ENCODE assay signal across 15 cellular contexts in the genomic region with DNA sequence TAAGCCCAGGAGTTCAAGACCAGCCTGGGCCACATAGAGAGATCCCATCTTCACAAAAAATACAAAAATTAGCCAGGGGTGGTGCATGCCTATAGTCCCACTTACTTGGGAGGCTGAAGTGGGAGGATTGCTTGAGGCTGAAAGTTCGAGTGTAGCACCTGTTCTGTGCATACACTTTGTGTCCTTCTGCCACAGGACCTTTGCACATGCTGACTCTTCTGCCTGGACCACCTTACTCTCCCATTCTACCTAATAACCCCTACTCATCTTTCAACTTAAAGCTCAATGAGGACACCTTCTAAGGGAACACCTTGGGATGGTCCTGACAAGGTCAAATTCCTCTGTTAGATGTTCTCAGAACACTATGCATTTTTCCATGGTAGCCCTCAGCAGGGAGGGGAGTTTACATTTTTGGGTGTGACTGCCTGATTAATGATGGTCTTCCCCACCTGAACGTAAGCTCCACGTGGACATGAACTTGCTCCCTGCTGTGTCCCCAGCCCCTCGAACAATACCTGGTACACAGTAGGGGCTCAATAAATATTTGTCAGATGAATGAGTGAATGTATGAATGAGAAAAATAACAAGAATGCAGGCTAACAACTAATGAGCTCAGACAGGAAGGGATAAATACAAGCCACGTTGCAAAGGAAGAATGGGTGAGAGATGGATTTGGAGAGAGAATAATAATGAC. TPM values are rescaled to one million over a fixed set of nuclear protein-coding genes. Genes with fewer than 3 reads are reported as not detected.
DNase-seq lines count a peak whose midpoint lies in the region; ATAC-seq and TF ChIP-seq lines count a peak whose summit lies in the region.
"Had no signal": no experiment of that assay in that cellular context is flagged by ENCODE, and none has a peak within 500 bp of the region (broad histone marks: within the 10 kb centered on the region; RNA-seq: fewer than 3 reads in every experiment).

No MANE protein-coding gene starts in this region.

- H3K9me3 Mint-ChIP-seq in WTC11 (peaks cover 12% of the 10 kb centered on the region), type B pancreatic cell (peaks cover 4% of the 10 kb centered on the region)

- peaks cover 15% of the 10 kb centered on the region for H3K4me1 ChIP-seq in HEK293 (ENCODE audit: control insufficient read depth, insufficient read depth, low read length)

- TF ChIP-seq CTCF in HEK293 (tag by site-specific recombination; IDR thresholded peaks at IDR 0.05) (no peak), WTC11 (IDR thresholded peaks at IDR 0.05) (no peak), type B pancreatic cell (conservative IDR thresholded peaks at IDR 0.05) (no peak)

- H3K4me3 Mint-ChIP-seq in WTC11 (no peak overlapping the region), type B pancreatic cell (no peak overlapping the region)
- H3K4me3 Mint-ChIP-seq: CD14-positive monocyte, H9 had no signal

- ATAC-seq in WTC11, result no peak

- H3K27me3 Mint-ChIP-seq in WTC11 (ENCODE audit: low read depth) (peaks cover 5% of the 10 kb centered on the region), type B pancreatic cell (no peaks in the 10 kb centered on the region)

- no peak overlapping the region for H3K4me3 ChIP-seq in HEK293 (ENCODE audit: low read depth, low read length)
- H3K4me3 ChIP-seq: BLaER1 had no signal

- no peaks in the 10 kb centered on the region for H3K36me3 ChIP-seq in HEK293 (ENCODE audit: control insufficient read depth in 2 of 2, insufficient read depth in 1 of 2, low read length in 2 of 2)
- H3K36me3 ChIP-seq: BLaER1 had no signal

- no peak overlapping the region for H3K27ac ChIP-seq in HEK293 (ENCODE audit: extremely low read depth, low read depth, low read length)
- H3K27ac ChIP-seq: BLaER1 had no signal

- peak; percentile 48 for DNase-seq in NCI-H146 (lab: John Stamatoyannopoulos, UW)
- no peak for DNase-seq in NCI-H146 treated with DMSO at 0.1 percent for 48 hours (lab: John Stamatoyannopoulos, UW; ENCODE audit: unreplicated experiment)
- no peak for DNase-seq in WTC11 (ENCODE audit: low spot score)
- DNase-seq in type B pancreatic cell (ENCODE audit: extremely low spot score, unreplicated experiment), result no peak
- no peak for DNase-seq in NCI-H1092 (lab: John Stamatoyannopoulos, UW)
- no peak for DNase-seq in SKM-1 treated with dmso at 0.1 percent for 144 hours (lab: John Stamatoyannopoulos, UW; ENCODE audit: unreplicated experiment)
- DNase-seq: Calu3; CD4-positive, alpha-beta memory T cell; DMS79 treated with DMSO at 0.1 percent for 48 hours; GF-D8; H9 had no signal

- H3K9me3 ChIP-seq in HEK293 (ENCODE audit: control insufficient read depth, insufficient read depth, low read depth, low read length), result no peaks in the 10 kb centered on the region
- H3K9me3 ChIP-seq: BLaER1 had no signal

- POLR2A ChIA-PET in HEK293 (lab: Yijun Ruan, JAX), result interaction anchor here (1.2 kb wide), 1 partner anchor 29 kb away, joined by 5 read pairs; a partner anchor contains a TSS
- POLR2A ChIA-PET in WTC11 (lab: Charles Lee), result no interaction called here

- 0 out of 2 replicates have a peak overlapping the region, but pooled peaks have one; percentile 54 for H3K27ac Mint-ChIP-seq in WTC11
- H3K27ac Mint-ChIP-seq in type B pancreatic cell, result peak overlapping the region; percentile 88
- H3K27ac Mint-ChIP-seq: CD14-positive monocyte; CD4-positive, alpha-beta memory T cell; H9 had no signal

- H3K36me3 Mint-ChIP-seq in WTC11, result no peaks in the 10 kb centered on the region
- H3K36me3 Mint-ChIP-seq in type B pancreatic cell, result no peaks in the 10 kb centered on the region
- H3K36me3 Mint-ChIP-seq: CD14-positive monocyte had no signal

- CTCF ChIA-PET in HEK293 (lab: Yijun Ruan, JAX) (interaction anchor here (0.6 to 2.7 kb wide), 5 partner anchors 9 to 85 kb away, joined by 3 to 14 read pairs (median 3); no protein-coding TSS in a partner anchor), WTC11 (lab: Charles Lee) (interaction anchor here (0.8 to 2.0 kb wide), 2 partner anchors 56 to 85 kb away, joined by 3 to 5 read pairs; no protein-coding TSS in a partner anchor)

- H3K4me1 Mint-ChIP-seq in WTC11, result no peaks in the 10 kb centered on the region; the same call in 1 of the 2 replicates
- H3K4me1 Mint-ChIP-seq in type B pancreatic cell (ENCODE audit: unreplicated experiment), result peaks cover 10% of the 10 kb centered on the region
- H3K4me1 Mint-ChIP-seq: CD14-positive monocyte; CD4-positive, alpha-beta memory T cell had no signal

TF ChIP-seq in HEK293, 187 proteins besides CTCF, POLR2A, EP300 and RAD21 (continues in another document):
- TF ChIP-seq, protein P1, sequence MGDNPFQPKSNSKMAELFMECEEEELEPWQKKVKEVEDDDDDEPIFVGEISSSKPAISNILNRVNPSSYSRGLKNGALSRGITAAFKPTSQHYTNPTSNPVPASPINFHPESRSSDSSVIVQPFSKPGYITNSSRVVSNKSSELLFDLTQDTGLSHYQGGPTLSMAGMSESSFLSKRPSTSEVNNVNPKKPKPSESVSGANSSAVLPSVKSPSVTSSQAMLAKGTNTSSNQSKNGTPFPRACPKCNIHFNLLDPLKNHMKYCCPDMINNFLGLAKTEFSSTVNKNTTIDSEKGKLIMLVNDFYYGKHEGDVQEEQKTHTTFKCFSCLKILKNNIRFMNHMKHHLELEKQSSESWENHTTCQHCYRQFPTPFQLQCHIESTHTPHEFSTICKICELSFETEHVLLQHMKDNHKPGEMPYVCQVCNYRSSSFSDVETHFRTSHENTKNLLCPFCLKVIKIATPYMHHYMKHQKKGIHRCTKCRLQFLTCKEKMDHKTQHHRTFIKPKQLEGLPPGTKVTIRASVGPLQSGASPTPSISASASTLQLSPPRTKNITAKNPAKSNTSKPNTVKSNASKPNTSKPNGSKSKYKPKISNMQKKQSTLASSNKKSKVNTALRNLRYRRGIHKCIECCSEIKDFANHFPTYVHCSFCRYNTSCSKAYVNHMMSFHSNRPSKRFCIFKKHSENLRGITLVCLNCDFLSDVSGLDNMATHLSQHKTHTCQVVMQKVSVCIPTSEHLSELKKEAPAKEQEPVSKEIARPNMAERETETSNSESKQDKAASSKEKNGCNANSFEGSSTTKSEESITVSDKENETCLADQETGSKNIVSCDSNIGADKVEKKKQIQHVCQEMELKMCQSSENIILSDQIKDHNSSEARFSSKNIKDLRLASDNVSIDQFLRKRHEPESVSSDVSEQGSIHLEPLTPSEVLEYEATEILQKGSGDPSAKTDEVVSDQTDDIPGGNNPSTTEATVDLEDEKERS (tag by site-specific recombination; IDR thresholded peaks at IDR 0.05), result 0 out of 2 replicates have a peak, but pooled peaks have one; percentile 23
- TF ChIP-seq ZNF175 (tag by site-specific recombination; IDR thresholded peaks at IDR 0.05) (no peak), ZNF623 (tag by site-specific recombination; IDR thresholded peaks at IDR 0.05) (peak; percentile 99), ZNF830 (tag by site-specific recombination; IDR thresholded peaks at IDR 0.05; ENCODE audit: low read depth) (no peak), ZNF223 (tag by site-specific recombination; IDR thresholded peaks at IDR 0.05) (peak; percentile 81; the same call in 1 of the 2 replicates), ZNF529 (tag by site-specific recombination; IDR thresholded peaks at IDR 0.05; ENCODE audit: insufficient replicate concordance) (no peak)

TF ChIP-seq in WTC11, 78 proteins besides CTCF, POLR2A, EP300 and RAD21 (continues in another document):
- TF ChIP-seq, protein P2, sequence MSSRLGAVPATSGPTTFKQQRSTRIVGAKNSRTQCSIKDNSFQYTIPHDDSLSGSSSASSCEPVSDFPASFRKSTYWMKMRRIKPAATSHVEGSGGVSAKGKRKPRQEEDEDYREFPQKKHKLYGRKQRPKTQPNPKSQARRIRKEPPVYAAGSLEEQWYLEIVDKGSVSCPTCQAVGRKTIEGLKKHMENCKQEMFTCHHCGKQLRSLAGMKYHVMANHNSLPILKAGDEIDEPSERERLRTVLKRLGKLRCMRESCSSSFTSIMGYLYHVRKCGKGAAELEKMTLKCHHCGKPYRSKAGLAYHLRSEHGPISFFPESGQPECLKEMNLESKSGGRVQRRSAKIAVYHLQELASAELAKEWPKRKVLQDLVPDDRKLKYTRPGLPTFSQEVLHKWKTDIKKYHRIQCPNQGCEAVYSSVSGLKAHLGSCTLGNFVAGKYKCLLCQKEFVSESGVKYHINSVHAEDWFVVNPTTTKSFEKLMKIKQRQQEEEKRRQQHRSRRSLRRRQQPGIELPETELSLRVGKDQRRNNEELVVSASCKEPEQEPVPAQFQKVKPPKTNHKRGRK (CRISPR knock-in tag; IDR thresholded peaks at IDR 0.05; ENCODE audit: borderline replicate concordance), result no peak
- TF ChIP-seq, protein P3, sequence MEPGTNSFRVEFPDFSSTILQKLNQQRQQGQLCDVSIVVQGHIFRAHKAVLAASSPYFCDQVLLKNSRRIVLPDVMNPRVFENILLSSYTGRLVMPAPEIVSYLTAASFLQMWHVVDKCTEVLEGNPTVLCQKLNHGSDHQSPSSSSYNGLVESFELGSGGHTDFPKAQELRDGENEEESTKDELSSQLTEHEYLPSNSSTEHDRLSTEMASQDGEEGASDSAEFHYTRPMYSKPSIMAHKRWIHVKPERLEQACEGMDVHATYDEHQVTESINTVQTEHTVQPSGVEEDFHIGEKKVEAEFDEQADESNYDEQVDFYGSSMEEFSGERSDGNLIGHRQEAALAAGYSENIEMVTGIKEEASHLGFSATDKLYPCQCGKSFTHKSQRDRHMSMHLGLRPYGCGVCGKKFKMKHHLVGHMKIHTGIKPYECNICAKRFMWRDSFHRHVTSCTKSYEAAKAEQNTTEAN (CRISPR knock-in tag; IDR thresholded peaks at IDR 0.05), result no peak
- no peak for TF ChIP-seq ZBTB21 (CRISPR knock-in tag; IDR thresholded peaks at IDR 0.05; ENCODE audit: borderline replicate concordance)
- TF ChIP-seq KAT7 (CRISPR knock-in tag; IDR thresholded peaks at IDR 0.05; ENCODE audit: borderline replicate concordance), result no peak
- no peak for TF ChIP-seq ZNF121 (CRISPR knock-in tag; IDR thresholded peaks at IDR 0.05)
- TF ChIP-seq, protein P4, sequence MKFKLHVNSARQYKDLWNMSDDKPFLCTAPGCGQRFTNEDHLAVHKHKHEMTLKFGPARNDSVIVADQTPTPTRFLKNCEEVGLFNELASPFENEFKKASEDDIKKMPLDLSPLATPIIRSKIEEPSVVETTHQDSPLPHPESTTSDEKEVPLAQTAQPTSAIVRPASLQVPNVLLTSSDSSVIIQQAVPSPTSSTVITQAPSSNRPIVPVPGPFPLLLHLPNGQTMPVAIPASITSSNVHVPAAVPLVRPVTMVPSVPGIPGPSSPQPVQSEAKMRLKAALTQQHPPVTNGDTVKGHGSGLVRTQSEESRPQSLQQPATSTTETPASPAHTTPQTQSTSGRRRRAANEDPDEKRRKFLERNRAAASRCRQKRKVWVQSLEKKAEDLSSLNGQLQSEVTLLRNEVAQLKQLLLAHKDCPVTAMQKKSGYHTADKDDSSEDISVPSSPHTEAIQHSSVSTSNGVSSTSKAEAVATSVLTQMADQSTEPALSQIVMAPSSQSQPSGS (CRISPR knock-in tag; IDR thresholded peaks at IDR 0.05; ENCODE audit: borderline replicate concordance, low read depth), result no peak

RNA-seq across cellular contexts. Expression of a gene that starts 11.2 kb away (rescaled TPM):
- total RNA-seq in WTC11 (2021), result 1.0 to 3.5 TPM (median 2.4 TPM) in 3 replicates
- total RNA-seq in type B pancreatic cell (ENCODE audit: low replicate concordance), result not detected in 2 replicates
- total RNA-seq: A673; Calu3; CD4-positive, alpha-beta memory T cell; H9 had no signal

RNA-seq across cellular contexts. Expression of a gene that starts 29.2 kb away (rescaled TPM):
- total RNA-seq in WTC11 (2021) (25.8 to 33.5 TPM (median 31.2 TPM) in 3 replicates), type B pancreatic cell (ENCODE audit: low replicate concordance) (93.9 and 225 TPM in 2 replicates)
- total RNA-seq: CD4-positive, alpha-beta memory T cell had no signal
